Comparison of ENCODE assay signal across 9 cellular contexts in the genomic region with DNA sequence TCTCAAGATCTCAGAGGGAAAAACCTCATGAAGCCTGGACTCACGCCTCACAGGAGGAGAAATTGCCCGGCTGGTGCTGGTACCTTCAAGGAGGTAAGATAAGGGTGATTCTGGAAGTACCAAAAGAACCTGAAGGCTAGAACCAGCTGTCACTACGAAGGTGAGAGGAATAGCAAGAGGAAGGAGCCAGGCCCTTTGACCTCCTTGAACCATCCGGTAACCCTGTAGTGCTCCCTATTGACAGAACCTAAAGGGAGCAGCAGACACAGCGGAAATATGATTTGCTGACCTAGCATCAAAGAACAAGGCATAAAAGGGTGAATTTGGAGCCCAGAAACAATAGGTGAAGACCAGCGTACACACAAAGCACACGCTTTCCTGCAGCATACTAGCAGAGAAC.
DNase-seq lines count a peak whose midpoint lies in the region; ATAC-seq and TF ChIP-seq lines count a peak whose summit lies in the region.
"Had no signal": no experiment of that assay in that cellular context is flagged by ENCODE, and none has a peak within 500 bp of the region (broad histone marks: within the 10 kb centered on the region; RNA-seq: fewer than 3 reads in every experiment).

No MANE protein-coding gene starts in this region.

- no peaks in the 10 kb centered on the region for H3K4me1 ChIP-seq in testis
- H3K4me1 ChIP-seq: BLaER1 had no signal

- POLR2A ChIA-PET in HEK293T (lab: Yijun Ruan, JAX) = no interaction called here

- DNase-seq in activated CD4-positive, CD25-positive, alpha-beta regulatory T cell treated with anti-CD3 and anti-CD28 coated beads, Interleukin-2, amount 50 U/mL, for 72 hours = no peak
- peak; percentile 33 to 35 for DNase-seq in activated CD4-positive, alpha-beta T cell treated with anti-CD3 and anti-CD28 coated beads, Interleukin-2, amount 50 U/mL, for 4 hours
- DNase-seq in foreskin melanocyte (peak; percentile 23), testis (peak; percentile 58), NCI-H2196 treated with DMSO at 0.1 percent for 48 hours (lab: John Stamatoyannopoulos, UW; ENCODE audit: unreplicated experiment) (no peak), HEK293T (ENCODE audit: extremely low spot score) (no peak)

- ATAC-seq in activated CD4-positive, CD25-positive, alpha-beta regulatory T cell treated with anti-CD3 and anti-CD28 coated beads, Interleukin-2, amount 50 U/mL, for 24 hours = peak; percentile 48 to 64
- ATAC-seq in GM21526 (IDR thresholded peaks at IDR 0.05; ENCODE audit: low FRiP score, unreplicated experiment) = no peak

- H3K9me3 ChIP-seq in testis = no peaks in the 10 kb centered on the region
- H3K9me3 ChIP-seq: BLaER1 had no signal

- intact Hi-C loops in testis (cut with DNase I; ENCODE audit: low total_unique reads) = no loop called here

- H3K27me3 ChIP-seq in testis = no peaks in the 10 kb centered on the region
- H3K27me3 ChIP-seq: BLaER1 had no signal

- H3K36me3 ChIP-seq in testis (ENCODE audit: low read depth, missing control alignments) = no peaks in the 10 kb centered on the region

- 78 to 80% methylated on average over 7 of the region's 7 CpGs for WGBS in testis, 2 donors

- H3K27ac ChIP-seq in testis = no peak overlapping the region
- H3K27ac ChIP-seq: BLaER1 had no signal

- TF ChIP-seq POLR2A in testis (IDR thresholded peaks at IDR 0.05) = no peak

- H3K4me3 ChIP-seq in testis = no peak overlapping the region
- H3K4me3 ChIP-seq: BLaER1 had no signal

- CTCF ChIA-PET in HEK293T (lab: Yijun Ruan, JAX) = no interaction called here

- peak in 1 of 3 experiments; percentile 2 for TF ChIP-seq CTCF in testis (IDR thresholded peaks at IDR 0.05)

TF ChIP-seq in HEK293T, 16 proteins besides CTCF, POLR2A, EP300 and RAD21:
- TF ChIP-seq FOXM1 (IDR thresholded peaks at IDR 0.05; ENCODE audit: borderline replicate concordance) (no peak), HDGF (IDR thresholded peaks at IDR 0.05; ENCODE audit: borderline replicate concordance) (no peak), ELF4 (IDR thresholded peaks at IDR 0.05) (no peak), SUZ12 (IDR thresholded peaks at IDR 0.05) (no peak), ZNF384 (IDR thresholded peaks at IDR 0.05) (no peak), CTBP1 (IDR thresholded peaks at IDR 0.05; ENCODE audit: borderline replicate concordance) (no peak), NFRKB (IDR thresholded peaks at IDR 0.05) (no peak), FOXA1 (IDR thresholded peaks at IDR 0.05) (no peak), FOXK2 (IDR thresholded peaks at IDR 0.05) (no peak), LEF1 (IDR thresholded peaks at IDR 0.05; ENCODE audit: borderline replicate concordance) (no peak), ARNT (IDR thresholded peaks at IDR 0.05) (no peak), SP1 (IDR thresholded peaks at IDR 0.05) (no peak)

Comparison
In these comparisons a context has a peak if more than half of its experiments do, and no peak if none do; other contexts are left out.
1. DNase-seq: peak in activated CD4-positive, alpha-beta T cell treated with anti-CD3 and anti-CD28 coated beads, Interleukin-2, amount 50 U/mL, for 4 hours (2 of 2), foreskin melanocyte (single experiment) and testis (single experiment); none in activated CD4-positive, CD25-positive, alpha-beta regulatory T cell treated with anti-CD3 and anti-CD28 coated beads, Interleukin-2, amount 50 U/mL, for 72 hours (single experiment), NCI-H2196 treated with DMSO at 0.1 percent for 48 hours (single experiment) and HEK293T (single experiment).